Comparison of ENCODE assay signal across 2 cellular contexts in the genomic region with DNA sequence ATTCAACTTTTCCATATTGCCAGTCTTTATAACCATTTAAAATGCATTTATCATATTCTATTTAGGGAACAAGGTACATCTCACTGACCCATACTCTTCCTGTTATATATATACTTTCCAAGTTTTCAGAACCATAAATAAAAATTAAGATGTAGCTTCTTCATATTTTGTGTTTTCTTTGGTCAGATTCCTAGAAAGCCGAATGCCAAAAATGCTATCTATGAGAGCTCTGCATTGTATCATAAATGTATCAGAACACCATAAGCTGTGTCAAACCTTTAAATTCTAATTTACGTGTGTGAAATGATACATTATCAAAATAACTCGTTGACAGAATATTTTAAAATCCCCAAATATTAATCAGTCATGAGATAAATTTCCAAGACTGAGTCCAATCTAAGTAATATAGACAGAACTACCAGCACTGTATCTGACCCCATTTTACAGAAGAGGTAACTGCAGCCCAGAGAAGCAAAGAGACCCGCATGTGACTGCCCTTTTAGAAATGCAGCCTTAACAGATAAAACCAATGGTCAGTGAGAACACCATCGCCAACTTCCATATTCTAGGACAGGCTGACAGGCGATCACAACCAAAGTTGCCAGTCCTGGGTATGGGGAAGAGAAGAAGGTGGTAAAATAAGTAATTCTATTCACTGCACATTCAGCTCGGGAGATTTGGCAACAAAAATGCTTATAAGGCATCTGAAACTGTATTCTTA.
TF ChIP-seq lines count a peak whose summit lies in the region.

No MANE protein-coding gene starts in this region.

TF ChIP-seq in SK-N-SH treated with all-trans-retinoic acid at 6 μM for 48 hours, 23 proteins besides CTCF, POLR2A, EP300 and RAD21 (continued from another document):
- TF ChIP-seq TCF4 (CRISPR knock-in tag; IDR thresholded peaks at IDR 0.05; ENCODE audit: borderline replicate concordance) (0 out of 2 replicates have a peak, but pooled peaks have one; percentile 28), ZFP30 (CRISPR knock-in tag; IDR thresholded peaks at IDR 0.05) (no peak)

TF ChIP-seq in SK-N-SH, 30 proteins besides CTCF, POLR2A, EP300 and RAD21 (continued from another document):
- TF ChIP-seq, protein P1, sequence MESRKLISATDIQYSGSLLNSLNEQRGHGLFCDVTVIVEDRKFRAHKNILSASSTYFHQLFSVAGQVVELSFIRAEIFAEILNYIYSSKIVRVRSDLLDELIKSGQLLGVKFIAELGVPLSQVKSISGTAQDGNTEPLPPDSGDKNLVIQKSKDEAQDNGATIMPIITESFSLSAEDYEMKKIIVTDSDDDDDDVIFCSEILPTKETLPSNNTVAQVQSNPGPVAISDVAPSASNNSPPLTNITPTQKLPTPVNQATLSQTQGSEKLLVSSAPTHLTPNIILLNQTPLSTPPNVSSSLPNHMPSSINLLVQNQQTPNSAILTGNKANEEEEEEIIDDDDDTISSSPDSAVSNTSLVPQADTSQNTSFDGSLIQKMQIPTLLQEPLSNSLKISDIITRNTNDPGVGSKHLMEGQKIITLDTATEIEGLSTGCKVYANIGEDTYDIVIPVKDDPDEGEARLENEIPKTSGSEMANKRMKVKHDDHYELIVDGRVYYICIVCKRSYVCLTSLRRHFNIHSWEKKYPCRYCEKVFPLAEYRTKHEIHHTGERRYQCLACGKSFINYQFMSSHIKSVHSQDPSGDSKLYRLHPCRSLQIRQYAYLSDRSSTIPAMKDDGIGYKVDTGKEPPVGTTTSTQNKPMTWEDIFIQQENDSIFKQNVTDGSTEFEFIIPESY (IDR thresholded peaks at IDR 0.05; ENCODE audit: borderline replicate concordance, low read depth) = no peak
- TF ChIP-seq RFX5 (IDR thresholded peaks at IDR 0.05; ENCODE audit: low read length) = no peak
